In genomic region chr15:98834976-98835375, GRCh38 we compare ENCODE assay signal across 7 cellular contexts.
"Had no signal": no experiment of that assay in that cellular context is flagged by ENCODE, and none has a peak within 500 bp of the region (broad histone marks: within the 10 kb centered on the region; RNA-seq: fewer than 3 reads in every experiment).

No MANE protein-coding gene starts in this region.

- ATAC-seq: GM23338, HCT116 had no signal

- H3K4me1 ChIP-seq: HAP-1 had no signal

- DNase-seq: H7, IMR-90, KBM-7 had no signal

- H3K36me3 ChIP-seq: HAP-1 had no signal

- H3K4me2 ChIP-seq: GM23338 had no signal

- H2AFZ ChIP-seq: GM23338 had no signal

- FAIRE-seq: HTR-8/SVneo had no signal

- H3K4me3 ChIP-seq: GM23338, HAP-1 had no signal
